Comparison of ENCODE assay signal across 8 cellular contexts in the genomic region with DNA sequence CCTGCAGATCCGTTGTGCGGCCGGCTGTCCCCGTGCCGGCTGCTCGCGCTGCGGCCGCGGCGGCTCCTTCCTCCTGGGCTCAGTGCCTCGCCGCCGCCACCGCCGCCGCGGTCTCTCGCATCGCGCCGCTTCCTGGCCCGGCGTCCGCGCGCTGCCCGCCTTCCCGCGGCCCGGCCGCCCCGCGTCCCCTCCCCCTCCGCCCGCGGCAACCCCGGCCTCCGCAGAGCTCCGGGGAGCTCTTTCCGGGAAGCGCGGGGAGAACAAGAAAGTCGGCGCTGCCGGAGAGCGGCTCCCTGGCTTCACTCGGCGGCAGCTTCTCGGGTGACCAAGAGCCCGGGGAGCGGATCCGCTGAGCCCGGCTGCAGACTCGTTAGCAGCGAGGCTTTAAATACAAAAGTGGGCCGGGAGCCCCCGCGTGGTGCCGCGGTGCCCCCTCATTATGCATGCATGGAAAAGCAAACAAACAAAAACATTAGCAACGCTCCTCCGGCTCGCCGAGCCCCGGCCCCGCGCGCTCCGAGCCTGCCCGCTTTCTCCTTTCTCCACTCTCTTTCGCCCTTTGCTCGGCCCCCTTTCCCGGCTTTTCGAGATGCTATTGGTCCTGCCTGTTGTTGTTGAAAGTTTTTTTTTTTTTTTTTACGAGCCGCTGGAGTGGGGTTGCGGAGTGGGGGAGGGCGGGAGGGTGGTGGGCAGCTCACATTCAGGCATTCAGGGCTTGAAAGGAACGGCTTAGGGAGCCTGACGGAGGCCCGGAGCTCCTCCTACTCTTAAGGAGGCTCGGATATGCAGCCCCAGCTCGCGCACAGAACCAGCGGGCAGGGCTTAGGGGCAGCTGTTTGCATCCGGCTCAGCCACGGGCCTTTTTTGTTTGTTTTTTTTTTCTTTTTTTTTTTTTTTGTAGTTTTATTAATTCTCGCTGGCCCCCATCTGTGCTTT. TPM values are rescaled to one million over a fixed set of nuclear protein-coding genes. Genes with fewer than 3 reads are reported as not detected.
DNase-seq lines count a peak whose midpoint lies in the region; ATAC-seq and TF ChIP-seq lines count a peak whose summit lies in the region.

A gene with protein sequence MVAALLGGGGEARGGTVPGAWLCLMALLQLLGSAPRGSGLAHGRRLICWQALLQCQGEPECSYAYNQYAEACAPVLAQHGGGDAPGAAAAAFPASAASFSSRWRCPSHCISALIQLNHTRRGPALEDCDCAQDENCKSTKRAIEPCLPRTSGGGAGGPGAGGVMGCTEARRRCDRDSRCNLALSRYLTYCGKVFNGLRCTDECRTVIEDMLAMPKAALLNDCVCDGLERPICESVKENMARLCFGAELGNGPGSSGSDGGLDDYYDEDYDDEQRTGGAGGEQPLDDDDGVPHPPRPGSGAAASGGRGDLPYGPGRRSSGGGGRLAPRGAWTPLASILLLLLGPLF (minus strand): TSS at position 361 of the 936 bp plus-strand sequence. CDS start 727 bp downstream, outside the sequence.

- no peak within 1 kb of the TSS for H3K27ac ChIP-seq in HL-60 (replicated peaks)

- no peaks in the 10 kb centered on the region for H3K36me3 ChIP-seq in BE2C

- peak within 1 kb of the TSS; percentile 71 for H3K4me3 ChIP-seq in BE2C (ENCODE audit: low read depth, low read length)
- peak within 1 kb of the TSS; percentile 56 for H3K4me3 ChIP-seq in HL-60 (replicated peaks; ENCODE audit: insufficient read depth, low read length)

- ATAC-seq in GM19372 (IDR thresholded peaks at IDR 0.05; ENCODE audit: low read depth, unreplicated experiment): peak; percentile 49

- peak within 1 kb of the TSS; percentile 94 to 99 (median 99) for H3K27ac Mint-ChIP-seq in nephron

- H3K27me3 Mint-ChIP-seq in nephron (ENCODE audit: low read depth): peaks cover 5% of the 10 kb centered on the region

- no peaks in the 10 kb centered on the region for H3K4me1 ChIP-seq in BE2C

- DNase-seq in BE2C (peak; percentile 85), HL-60 (ENCODE audit: low read depth in 1 of 2, low spot score in 1 of 2) (peak; percentile 29 to 56), RPMI8226 (peak; percentile 78), activated gamma-delta T cell treated with Interleukin-2 at 50 U/mL for 16 hours (peak; percentile 60), fibroblast of the conjunctiva (ENCODE audit: low read depth) (peak; percentile 99)
- peak; percentile 67 for DNase-seq in stimulated activated naive CD4-positive, alpha-beta T cell treated with Interleukin-2 at 50 U/mL for 16 hours (lab: John Stamatoyannopoulos, UW)

- H3K4me3 Mint-ChIP-seq in nephron: peak within 1 kb of the TSS; percentile 90 to 98 (median 94)

- peaks cover 43% of the 10 kb centered on the region for H3K36me3 Mint-ChIP-seq in nephron (ENCODE audit: low read depth)

- peaks cover 36% of the 10 kb centered on the region for H3K4me1 Mint-ChIP-seq in nephron

- H3K9me3 Mint-ChIP-seq in nephron: peaks cover 18% of the 10 kb centered on the region

- TF ChIP-seq CTCF in BE2C (IDR thresholded peaks at IDR 0.05; ENCODE audit: low read depth, low read length) (no peak), HL-60 (IDR thresholded peaks at IDR 0.05; ENCODE audit: insufficient read depth, low read length) (no peak), nephron (IDR thresholded peaks at IDR 0.05; ENCODE audit: unreplicated experiment in 3 of 3) (no peak)

- H3K9me3 ChIP-seq in BE2C: no peaks in the 10 kb centered on the region

- H3K27me3 ChIP-seq in BE2C (peaks cover 37% of the 10 kb centered on the region), HL-60 (ENCODE audit: insufficient read depth, poor library complexity, severe bottlenecking) (peaks cover 33% of the 10 kb centered on the region)

RNA-seq across cellular contexts. Expression of the gene that starts here (rescaled TPM):
- polyA plus RNA-seq in BE2C (2012; ENCODE audit: insufficient read depth, insufficient read length, low read depth): 0.51 TPM

Comparison
In these comparisons a context has a peak if more than half of its experiments do, and no peak if none do; other contexts are left out.
1. DNase-seq: peak in every context shown above with its lines; median percentile 99 in fibroblast of the conjunctiva; 85 in BE2C; 78 in RPMI8226; 67 in stimulated activated naive CD4-positive, alpha-beta T cell treated with Interleukin-2 at 50 U/mL for 16 hours; 60 in activated gamma-delta T cell treated with Interleukin-2 at 50 U/mL for 16 hours; 42 in HL-60.